ENCODE assay signal across 8 cellular contexts in the genomic region with DNA sequence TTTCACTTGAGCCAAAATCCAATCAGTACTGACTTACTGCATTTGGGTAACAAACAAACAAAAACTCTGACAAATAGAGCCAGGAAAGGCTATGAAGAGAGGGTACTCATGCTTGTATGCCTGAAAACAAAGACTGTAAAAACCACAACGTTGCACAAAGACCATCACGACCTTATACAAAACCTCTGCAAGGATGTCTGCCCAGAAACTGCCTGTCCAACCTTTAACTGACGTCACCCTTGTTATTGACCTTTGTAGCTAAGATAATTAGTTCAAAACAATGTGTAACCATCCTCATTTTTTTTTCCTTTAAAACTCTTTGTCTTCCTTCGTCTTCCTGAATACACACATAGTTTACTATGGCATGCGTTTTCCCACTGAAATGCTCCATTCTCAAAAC. TPM values are rescaled to one million over a fixed set of nuclear protein-coding genes. Genes with fewer than 3 reads are reported as not detected.
A peak's percentile ranks its signal among the peaks of the same experiment; 100 is the strongest.
DNase-seq lines count a peak whose midpoint lies in the region; ATAC-seq and TF ChIP-seq lines count a peak whose summit lies in the region.

No MANE protein-coding gene starts in this region.

- POLR2A ChIA-PET in CD8-positive, alpha-beta memory T cell (lab: Charles Lee): no interaction called here

- no peak for TF ChIP-seq CTCF in colonic mucosa (IDR thresholded peaks at IDR 0.05)
- TF ChIP-seq CTCF in neural crest cell (conservative IDR thresholded peaks at IDR 0.05): no peak
- no peak for TF ChIP-seq CTCF in foreskin keratinocyte (conservative IDR thresholded peaks at IDR 0.05)

- H3K4me3 Mint-ChIP-seq in CD8-positive, alpha-beta memory T cell: peak overlapping the region; percentile 24 to 100 (median 97)
- H3K4me3 Mint-ChIP-seq in neural crest cell: peak overlapping the region; percentile 100

- H3K4me1 Mint-ChIP-seq in CD8-positive, alpha-beta memory T cell: peaks cover 32 to 41% (median 40%) of the 10 kb centered on the region in 3 donors
- H3K4me1 Mint-ChIP-seq in neural crest cell: peaks cover 38% of the 10 kb centered on the region

- no peaks in the 10 kb centered on the region for H3K27me3 ChIP-seq in CD8-positive, alpha-beta memory T cell (ENCODE audit: insufficient read depth, low read length, poor library complexity, severe bottlenecking)
- no peaks in the 10 kb centered on the region for H3K27me3 ChIP-seq in colonic mucosa
- no peaks in the 10 kb centered on the region for H3K27me3 ChIP-seq in foreskin keratinocyte

- no peaks in the 10 kb centered on the region for H3K9me3 ChIP-seq in CD8-positive, alpha-beta memory T cell (ENCODE audit: low read length)
- no peaks in the 10 kb centered on the region for H3K9me3 ChIP-seq in colonic mucosa

- intact Hi-C loops in colonic mucosa (cut with DNase I): no loop called here

- ATAC-seq in HG02885 (IDR thresholded peaks at IDR 0.05; ENCODE audit: poor library complexity, unreplicated experiment): no peak
- ATAC-seq in foreskin keratinocyte: no peak
- no peak for ATAC-seq in HG03432 (IDR thresholded peaks at IDR 0.05; ENCODE audit: unreplicated experiment)

- peaks cover 28% of the 10 kb centered on the region for H3K4me1 ChIP-seq in CD8-positive, alpha-beta memory T cell (ENCODE audit: insufficient read depth, low read length)
- H3K4me1 ChIP-seq in colonic mucosa (no peaks in the 10 kb centered on the region), foreskin keratinocyte (peaks cover 21% of the 10 kb centered on the region)

- peak overlapping the region; percentile 98 for H3K27ac ChIP-seq in CD8-positive, alpha-beta memory T cell (ENCODE audit: low read depth, low read length)
- H3K27ac ChIP-seq in colonic mucosa: peak overlapping the region; percentile 97
- no peak overlapping the region for H3K27ac ChIP-seq in foreskin keratinocyte

- no peak overlapping the region for H3K4me3 ChIP-seq in CD8-positive, alpha-beta memory T cell (ENCODE audit: low read length)
- H3K4me3 ChIP-seq in colonic mucosa: no peak overlapping the region

- H3K36me3 ChIP-seq in CD8-positive, alpha-beta memory T cell (ENCODE audit: insufficient read depth, low read length): peaks cover 5% of the 10 kb centered on the region
- H3K36me3 ChIP-seq in colonic mucosa: no peaks in the 10 kb centered on the region

- peak overlapping the region; percentile 97 to 100 (median 100) for H3K27ac Mint-ChIP-seq in CD8-positive, alpha-beta memory T cell
- H3K27ac Mint-ChIP-seq in neural crest cell (ENCODE audit: unreplicated experiment): no peak overlapping the region

- H3K36me3 Mint-ChIP-seq in CD8-positive, alpha-beta memory T cell: peaks cover 0 to 32% (median 4%) of the 10 kb centered on the region in 3 donors
- peaks cover 19% of the 10 kb centered on the region for H3K36me3 Mint-ChIP-seq in neural crest cell (ENCODE audit: low read depth)

- peak overlapping the region in 1 of 2 donors; percentile 94 for H3K9ac ChIP-seq in colonic mucosa (ENCODE audit: low read depth in 2 of 2, low read length in 2 of 2)

- H3K9me3 Mint-ChIP-seq in CD8-positive, alpha-beta memory T cell: no peaks in the 10 kb centered on the region
- H3K9me3 Mint-ChIP-seq in neural crest cell: peaks cover 1% of the 10 kb centered on the region

- DNase-seq in CD8-positive, alpha-beta memory T cell: no peak
- DNase-seq in NAMALWA (ENCODE audit: low spot score) (peak; percentile 43), colonic mucosa (no peak), neural crest cell (ENCODE audit: low read depth, low spot score) (no peak), foreskin keratinocyte (no peak), middle frontal gyrus (ENCODE audit: extremely low spot score, low spot score) (no peak)

- H3K27me3 Mint-ChIP-seq in CD8-positive, alpha-beta memory T cell: peaks cover 3% of the 10 kb centered on the region in 2 donors
- no peaks in the 10 kb centered on the region for H3K27me3 Mint-ChIP-seq in neural crest cell (ENCODE audit: low read depth)

- CTCF ChIA-PET in CD8-positive, alpha-beta memory T cell (lab: Charles Lee): interaction anchor here (0.8 to 2.1 kb wide), 3 partner anchors 18 to 189 kb away, joined by 3 to 7 read pairs (median 4); a partner anchor contains a TSS

RNA-seq across cellular contexts. Expression of a gene that starts 0.8 kb away (rescaled TPM):
- total RNA-seq in CD8-positive, alpha-beta memory T cell: 10 to 100 TPM; 45.0 to 45.1 TPM
- polyA plus RNA-seq in CD8-positive, alpha-beta memory T cell: 14.7 TPM
- total RNA-seq in colonic mucosa: 10 to 100 TPM; 35.4 to 44.6 TPM
- 57.8 and 59.7 TPM in 2 replicates for total RNA-seq in neural crest cell
- 25.3 and 26.6 TPM in 2 replicates for total RNA-seq in foreskin keratinocyte
- 7.1 and 8.5 TPM in 2 replicates for polyA plus RNA-seq in foreskin keratinocyte

RNA-seq across cellular contexts. Expression of a gene that starts 18.0 kb away (rescaled TPM):
- total RNA-seq in CD8-positive, alpha-beta memory T cell: 10 to 100 TPM; 70.0 to 73.0 TPM
- polyA plus RNA-seq in CD8-positive, alpha-beta memory T cell: 72.3 TPM
- total RNA-seq in colonic mucosa (10 to 100 TPM; 22.0 to 36.4 TPM), neural crest cell (34.6 and 36.4 TPM in 2 replicates), foreskin keratinocyte (46.1 and 50.1 TPM in 2 replicates)
- 68.2 and 69.5 TPM in 2 replicates for polyA plus RNA-seq in foreskin keratinocyte

RNA-seq across cellular contexts. Expression of a gene that starts 20.2 kb away (rescaled TPM):
- under 1 TPM; 0.20 to 0.22 TPM for total RNA-seq in CD8-positive, alpha-beta memory T cell
- not detected for polyA plus RNA-seq in CD8-positive, alpha-beta memory T cell
- total RNA-seq in colonic mucosa (1 to 10 TPM; 1.4 to 1.7 TPM), neural crest cell (not detected in 2 replicates), foreskin keratinocyte (0.14 and 0.51 TPM in 2 replicates)
- polyA plus RNA-seq in foreskin keratinocyte: 0.18 and 0.22 TPM in 2 replicates

RNA-seq across cellular contexts. Expression of a gene that starts 37.4 kb away (rescaled TPM):
- total RNA-seq in CD8-positive, alpha-beta memory T cell: 10 to 100 TPM; 48.3 to 52.0 TPM
- polyA plus RNA-seq in CD8-positive, alpha-beta memory T cell: 58.1 TPM
- total RNA-seq in colonic mucosa (10 to 100 TPM; 43.5 to 47.7 TPM), neural crest cell (48.4 and 48.6 TPM in 2 replicates), foreskin keratinocyte (58.8 and 59.8 TPM in 2 replicates)
- 58.5 and 65.6 TPM in 2 replicates for polyA plus RNA-seq in foreskin keratinocyte

RNA-seq across cellular contexts. Expression of a gene that starts 38.6 kb away (rescaled TPM):
- total RNA-seq in CD8-positive, alpha-beta memory T cell: 1 to 10 TPM; 1.3 to 1.5 TPM
- polyA plus RNA-seq in CD8-positive, alpha-beta memory T cell: 0.81 TPM
- total RNA-seq in colonic mucosa (1 to 10 TPM; 1.4 to 3.3 TPM), neural crest cell (2.1 and 3.6 TPM in 2 replicates), foreskin keratinocyte (0.21 and 0.75 TPM in 2 replicates)
- 0.07 and 0.31 TPM in 2 replicates for polyA plus RNA-seq in foreskin keratinocyte
